25 cellular contexts compared by ENCODE assay signal in genomic region chr10:114386446-114386845, GRCh38. TPM values are rescaled to one million over a fixed set of nuclear protein-coding genes. Genes with fewer than 3 reads are reported as not detected.
A peak's percentile ranks its signal among the peaks of the same experiment; 100 is the strongest.
DNase-seq lines count a peak whose midpoint lies in the region; FAIRE-seq and TF ChIP-seq lines count a peak whose summit lies in the region.
"Had no signal": no experiment of that assay in that cellular context is flagged by ENCODE, and none has a peak within 500 bp of the region (broad histone marks: within the 10 kb centered on the region; RNA-seq: fewer than 3 reads in every experiment).

No MANE protein-coding gene starts in this region.

- TF ChIP-seq CTCF in GM12875 (IDR thresholded peaks at IDR 0.05; ENCODE audit: borderline replicate concordance, insufficient read depth, low read depth, low read length) (peak; percentile 24; the same call in 1 of the 2 replicates), H1 (IDR thresholded peaks at IDR 0.05; ENCODE audit: control extremely low read depth in 1 of 3, insufficient read depth in 1 of 3, low read depth in 1 of 3, low read length in 3 of 3) (peak in 2 of 3 experiments; percentile 44 to 66; a peak in 3 of 4 replicates), parathyroid adenoma (IDR thresholded peaks at IDR 0.05) (peak; percentile 34), left ventricle myocardium inferior (IDR thresholded peaks at IDR 0.05; ENCODE audit: borderline replicate concordance) (no peak)

- DNase-seq in H1 (ENCODE audit: low read depth in 1 of 2, low spot score in 2 of 2) (no peak), HK-2 (ENCODE audit: unreplicated experiment) (no peak), left ventricle myocardium inferior (no peak), NCI-H748 treated with DMSO at 0.1 percent for 48 hours (lab: John Stamatoyannopoulos, UW) (no peak)
- DNase-seq: activated CD4-positive, alpha-beta memory T cell treated with anti-CD3 and anti-CD28 coated beads for 36 hours; CD4-positive, CD25-positive, alpha-beta regulatory T cell; central memory CD4-positive, alpha-beta T cell; dermis blood vessel endothelial cell; glutamatergic neuron; GM23248; Kasumi-1; mesendoderm; naive B cell; NCI-H1694 treated with DMSO at 0.1 percent for 48 hours; NCI-H69; retina; spleen; stomach; T1000; trophoblast cell had no signal

- H3K4me3 ChIP-seq in GM12875 (ENCODE audit: low read depth, low read length) (no peak overlapping the region), H1 (ENCODE audit: extremely low read depth in 1 of 4, insufficient read depth in 2 of 4, low read depth in 3 of 4, low read length in 4 of 4) (no peak overlapping the region), parathyroid adenoma (ENCODE audit: low read depth, low read length) (no peak overlapping the region), left ventricle myocardium inferior (no peak overlapping the region)
- H3K4me3 ChIP-seq: ascending aorta, GM23248, spleen, stomach had no signal

- H3K9ac ChIP-seq in H1 (replicated peaks in 1 of 4; ENCODE audit: extremely low read depth in 1 of 4, low read depth in 3 of 4, low read length in 3 of 4): no peak overlapping the region
- H3K9ac ChIP-seq in parathyroid adenoma: no peak overlapping the region
- H3K9ac ChIP-seq: GM23248 had no signal

- H4K20me1 ChIP-seq in H1 (replicated peaks in 1 of 2; ENCODE audit: control insufficient read depth in 1 of 2, insufficient read depth in 2 of 2, low read length in 2 of 2): no peaks in the 10 kb centered on the region

- no peak overlapping the region for H4K8ac ChIP-seq in H1 (ENCODE audit: extremely low read depth, insufficient read depth, low read length)

- no peak overlapping the region for H2BK120ac ChIP-seq in H1 (replicated peaks; ENCODE audit: low read depth, low read length)

- no peak overlapping the region for H2AK5ac ChIP-seq in H1 (ENCODE audit: low read depth, low read length)

- TF ChIP-seq EP300 in Ishikawa (IDR thresholded peaks at IDR 0.05; ENCODE audit: borderline replicate concordance): peak; percentile 23; the same call in 1 of the 2 replicates
- TF ChIP-seq EP300 in H1 (IDR thresholded peaks at IDR 0.05; ENCODE audit: borderline replicate concordance in 1 of 2, low read depth in 2 of 2, low read length in 2 of 2): no peak

- 98% methylated on average over 6 of the region's 6 CpGs; no CpG with 5 or more reads in 1 of the 2 experiments for WGBS in H1 (ENCODE audit: extremely low coverage in 1 of 2, insufficient coverage in 1 of 2, insufficient read length in 1 of 2, insufficient replicate concordance in 2 of 2, low coverage in 1 of 2, low lambda C conversion rate in 2 of 2, missing lambda C conversion rate in 1 of 2), 2 experiments

- no peaks in the 10 kb centered on the region for H3K36me3 ChIP-seq in H1 (ENCODE audit: control insufficient read depth in 2 of 4, insufficient read depth in 4 of 4, low read length in 3 of 4)
- no peaks in the 10 kb centered on the region for H3K36me3 ChIP-seq in parathyroid adenoma (ENCODE audit: control insufficient read depth, insufficient read depth, low read length)
- no peaks in the 10 kb centered on the region for H3K36me3 ChIP-seq in left ventricle myocardium inferior
- H3K36me3 ChIP-seq: ascending aorta, stomach had no signal

- no peak overlapping the region for H3K56ac ChIP-seq in H1 (replicated peaks; ENCODE audit: insufficient read length, low read depth, low read length)

- no peak overlapping the region for H3K14ac ChIP-seq in H1 (ENCODE audit: insufficient read length)

- peak; percentile 12; the same call in 1 of the 2 replicates for TF ChIP-seq RAD21 in Ishikawa (IDR thresholded peaks at IDR 0.05; ENCODE audit: low read depth)
- peak; percentile 24 to 44; a peak in 3 of 4 replicates for TF ChIP-seq RAD21 in H1 (IDR thresholded peaks at IDR 0.05 in 1 of 2, conservative IDR thresholded peaks at IDR 0.05 in 1 of 2; ENCODE audit: low read depth in 2 of 2, low read length in 2 of 2)

- H3K27ac ChIP-seq in H1 (ENCODE audit: low read depth, low read length): no peak overlapping the region
- peak overlapping the region; percentile 91 for H3K27ac ChIP-seq in parathyroid adenoma
- no peak overlapping the region for H3K27ac ChIP-seq in left ventricle myocardium inferior (replicated peaks)
- H3K27ac ChIP-seq: ascending aorta, GM23248, stomach had no signal

- POLR2A ChIA-PET in H1 (lab: Charles Lee; ENCODE audit: partially characterized antibody): no interaction called here

- FAIRE-seq in H1 (lab: Jason Lieb, UNC): no peak
- FAIRE-seq: G401.6 had no signal

- no peak overlapping the region for H2BK12ac ChIP-seq in H1 (ENCODE audit: low read depth, low read length)

- no peaks in the 10 kb centered on the region for H3K79me1 ChIP-seq in H1 (ENCODE audit: low read depth, low read length)

- CTCF ChIA-PET in H1 (lab: Charles Lee; ENCODE audit: partially characterized antibody): interaction anchor here (1.1 to 13.0 kb wide), 15 partner anchors 12 to 84 kb away, joined by 3 to 209 read pairs (median 13); partner anchors contain the start of gene AFAP1L2

- H3K4me1 ChIP-seq in H1 (replicated peaks in 1 of 4; ENCODE audit: control insufficient read depth in 3 of 4, insufficient read depth in 4 of 4, low read length in 3 of 4): peaks cover 0 to 10% (median 1%) of the 10 kb centered on the region in 4 experiments; a peak in 3 of 7 replicates
- peaks cover 89% of the 10 kb centered on the region for H3K4me1 ChIP-seq in parathyroid adenoma
- peaks cover 11% of the 10 kb centered on the region for H3K4me1 ChIP-seq in left ventricle myocardium inferior

- H4K91ac ChIP-seq in H1 (replicated peaks; ENCODE audit: insufficient read length, low read length): no peak overlapping the region

- H3K23me2 ChIP-seq in H1 (ENCODE audit: low read depth, low read length): no peaks in the 10 kb centered on the region

- H2AFZ ChIP-seq in H1 (ENCODE audit: low read length): no peak overlapping the region
- H2AFZ ChIP-seq in parathyroid adenoma: no peak overlapping the region
- H2AFZ ChIP-seq: GM23248 had no signal

- no peak overlapping the region for H2BK15ac ChIP-seq in H1 (ENCODE audit: low read length)

- intact Hi-C loops in left ventricle myocardium inferior (cut with micrococcal nuclease): no loop called here

- H2BK20ac ChIP-seq in H1 (ENCODE audit: low read length): no peak overlapping the region

- H3K79me2 ChIP-seq in H1 (ENCODE audit: control insufficient read depth in 1 of 2, insufficient read depth in 2 of 2, low read length in 2 of 2): no peaks in the 10 kb centered on the region
- peaks cover 75% of the 10 kb centered on the region for H3K79me2 ChIP-seq in parathyroid adenoma

- no peak overlapping the region for H3K23ac ChIP-seq in H1 (ENCODE audit: insufficient read length)

- no peaks in the 10 kb centered on the region for H3K9me3 ChIP-seq in H1 (ENCODE audit: insufficient read depth in 2 of 2, low read depth in 1 of 2, low read length in 1 of 2)
- no peaks in the 10 kb centered on the region for H3K9me3 ChIP-seq in parathyroid adenoma (ENCODE audit: control insufficient read depth, low read length)
- H3K9me3 ChIP-seq in left ventricle myocardium inferior (replicated peaks): no peaks in the 10 kb centered on the region
- H3K9me3 ChIP-seq: ascending aorta, spleen, stomach had no signal

- no peak overlapping the region for H3K18ac ChIP-seq in H1 (ENCODE audit: extremely low read depth, low read length)

- H3K27me3 ChIP-seq in H1 (replicated peaks in 1 of 4; ENCODE audit: control insufficient read depth in 3 of 4, extremely low read depth in 1 of 4, insufficient read depth in 3 of 4, low read length in 3 of 4) (no peaks in the 10 kb centered on the region), parathyroid adenoma (ENCODE audit: control insufficient read depth, insufficient read depth, low read length) (no peaks in the 10 kb centered on the region), left ventricle myocardium inferior (ENCODE audit: low read depth) (peaks cover under 1% of the 10 kb centered on the region)
- H3K27me3 ChIP-seq: ascending aorta, spleen, stomach had no signal

- H3K4me2 ChIP-seq in H1 (ENCODE audit: insufficient read depth in 1 of 2, low read depth in 2 of 2, low read length in 2 of 2) (no peak overlapping the region), parathyroid adenoma (ENCODE audit: low read length) (no peak overlapping the region)

- TF ChIP-seq POLR2A in H1 (IDR thresholded peaks at IDR 0.05; ENCODE audit: control extremely low read depth in 1 of 2, low read depth in 2 of 2, low read length in 2 of 2): no peak

- H3K4ac ChIP-seq in H1 (replicated peaks; ENCODE audit: insufficient read length, low read depth, low read length): no peak overlapping the region

- H4K5ac ChIP-seq in H1 (ENCODE audit: insufficient read length, low read depth, low read length): no peak overlapping the region

- H2BK5ac ChIP-seq in H1 (ENCODE audit: low read depth, low read length): no peak overlapping the region

TF ChIP-seq in Ishikawa, 13 proteins besides CTCF, POLR2A, EP300 and RAD21 (continues in another document):
- TF ChIP-seq EGR1 (IDR thresholded peaks at IDR 0.05) (no peak), CEBPB (IDR thresholded peaks at IDR 0.05) (no peak), CREB1 (IDR thresholded peaks at IDR 0.05; ENCODE audit: low read depth) (no peak), YY1 (IDR thresholded peaks at IDR 0.05; ENCODE audit: low read depth) (no peak)
- TF ChIP-seq, protein P1, sequence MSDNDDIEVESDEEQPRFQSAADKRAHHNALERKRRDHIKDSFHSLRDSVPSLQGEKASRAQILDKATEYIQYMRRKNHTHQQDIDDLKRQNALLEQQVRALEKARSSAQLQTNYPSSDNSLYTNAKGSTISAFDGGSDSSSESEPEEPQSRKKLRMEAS (IDR thresholded peaks at IDR 0.05): peak; percentile 25; the same call in 1 of the 2 replicates

TF ChIP-seq in H1, 55 proteins besides CTCF, POLR2A, EP300 and RAD21 (continues in another document):
- TF ChIP-seq NANOG (IDR thresholded peaks at IDR 0.05; ENCODE audit: insufficient read depth, low read depth, low read length, poor library complexity, severe bottlenecking) (no peak), HDAC6 (IDR thresholded peaks at IDR 0.05; ENCODE audit: low read depth, low read length) (no peak)
- TF ChIP-seq, protein P2, sequence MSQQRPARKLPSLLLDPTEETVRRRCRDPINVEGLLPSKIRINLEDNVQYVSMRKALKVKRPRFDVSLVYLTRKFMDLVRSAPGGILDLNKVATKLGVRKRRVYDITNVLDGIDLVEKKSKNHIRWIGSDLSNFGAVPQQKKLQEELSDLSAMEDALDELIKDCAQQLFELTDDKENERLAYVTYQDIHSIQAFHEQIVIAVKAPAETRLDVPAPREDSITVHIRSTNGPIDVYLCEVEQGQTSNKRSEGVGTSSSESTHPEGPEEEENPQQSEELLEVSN (IDR thresholded peaks at IDR 0.05): no peak

RNA-seq across cellular contexts. Expression of gene AFAP1L2, which starts 17.9 kb away (rescaled TPM):
- 6.2 and 6.4 TPM in 2 replicates for total RNA-seq in H1 (2021; fragmentation: NEBNext Ultra II Directional; extraction: Animal tissue kit (Norgen Biotek cat#: 25700))
- polyA plus RNA-seq in H1 (2011; rRNA removed): 3.9 and 5.4 TPM in 2 replicates
- polyA plus RNA-seq in H1 (2011; cell fraction: cytosol; rRNA removed): 6.3 TPM
- polyA plus RNA-seq in H1 (2011; cell fraction: nucleus; rRNA removed): 13.6 TPM
- 4.2 to 5.1 TPM (median 4.7 TPM) in 4 replicates for polyA plus RNA-seq in H1 (2012, experiment 1 of 2)
- polyA plus RNA-seq in H1 (2012, experiment 2 of 2): 1.5 TPM
- 3.2 TPM for polyA plus RNA-seq in H1 (2013, experiment 1 of 2)
- polyA plus RNA-seq in H1 (2013, experiment 2 of 2): 3.1 TPM
- polyA minus RNA-seq in H1 (2011; rRNA and poly(A)+ RNA removed): 9.1 and 12.1 TPM in 2 replicates
- 6.8 TPM for polyA minus RNA-seq in H1 (2011; cell fraction: cytosol; rRNA and poly(A)+ RNA removed)
- 10.0 TPM for polyA minus RNA-seq in H1 (2011; cell fraction: nucleus; rRNA and poly(A)+ RNA removed)
- 7.0 TPM for total RNA-seq in left ventricle myocardium inferior
- total RNA-seq: GM23248 had no signal
- polyA plus RNA-seq: GM23248 had no signal
